20 cellular contexts compared by ENCODE assay signal in the genomic region with DNA sequence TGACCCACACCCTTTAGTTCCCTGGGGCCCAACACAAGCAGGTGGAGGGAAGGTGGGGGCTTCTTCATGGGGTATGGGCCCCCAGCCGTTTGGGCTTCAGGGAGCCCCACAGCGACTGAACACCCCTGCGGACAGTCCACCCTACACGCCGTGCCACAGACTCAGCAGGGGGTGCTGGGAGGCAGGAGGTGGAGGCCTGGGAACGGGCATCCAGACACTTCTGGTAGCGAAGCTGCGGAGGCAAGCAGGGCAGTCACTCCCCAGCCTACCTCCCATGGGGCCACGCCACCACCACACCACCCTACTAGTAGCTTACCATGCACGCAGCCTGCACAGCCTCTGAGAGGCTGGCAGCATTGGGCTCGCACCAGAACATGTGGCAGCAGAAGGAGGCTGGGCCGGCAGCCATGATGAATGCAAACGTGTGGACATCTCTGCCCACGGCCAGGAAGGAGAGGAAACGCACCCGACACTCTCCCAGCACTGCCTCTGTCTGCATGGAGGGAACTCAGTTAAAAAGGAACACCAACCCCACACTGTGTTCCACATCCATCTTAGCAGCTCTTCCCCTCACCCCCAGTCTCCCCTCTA. TPM values are rescaled to one million over a fixed set of nuclear protein-coding genes. Genes with fewer than 3 reads are reported as not detected.
DNase-seq lines count a peak whose midpoint lies in the region; ATAC-seq lines count a peak whose summit lies in the region.
"Had no signal": no experiment of that assay in that cellular context is flagged by ENCODE, and none has a peak within 500 bp of the region (broad histone marks: within the 10 kb centered on the region; RNA-seq: fewer than 3 reads in every experiment).

No MANE protein-coding gene starts in this region.

- peak overlapping the region; percentile 67 for H3K27ac ChIP-seq in angular gyrus (ENCODE audit: low read depth, low read length)
- peak overlapping the region; percentile 42 for H3K27ac ChIP-seq in layer of hippocampus (ENCODE audit: low read depth, low read length)
- H3K27ac ChIP-seq in temporal lobe (ENCODE audit: low read depth, low read length), result peak overlapping the region; percentile 37
- H3K27ac ChIP-seq: BLaER1 treated with 17β-estradiol and CSF1 and Interleukin-3, amounts not matched to agents 10 nM and 100 nM had no signal

- H3K4me1 Mint-ChIP-seq in activated naive CD8-positive, alpha-beta T cell treated with anti-CD3 and anti-CD28 coated beads, Interleukin-2, amount 10 ng/mL, durations not matched to agents 7 days and 5 days, result peaks cover 30% of the 10 kb centered on the region
- H3K4me1 Mint-ChIP-seq in activated naive CD8-positive, alpha-beta T cell treated with anti-CD3 and anti-CD28 coated beads, Interleukin-2, amount 50 U/mL, for 24 hours, result peaks cover 26% of the 10 kb centered on the region

- no peaks in the 10 kb centered on the region for H3K27me3 Mint-ChIP-seq in activated naive CD8-positive, alpha-beta T cell treated with anti-CD3 and anti-CD28 coated beads, Interleukin-2, amount 10 ng/mL, durations not matched to agents 7 days and 5 days
- no peaks in the 10 kb centered on the region for H3K27me3 Mint-ChIP-seq in activated naive CD8-positive, alpha-beta T cell treated with anti-CD3 and anti-CD28 coated beads, Interleukin-2, amount 50 U/mL, for 24 hours
- H3K27me3 Mint-ChIP-seq: IgD-negative memory B cell had no signal

- no peaks in the 10 kb centered on the region for H3K27me3 ChIP-seq in layer of hippocampus (ENCODE audit: control insufficient read depth, insufficient read depth, low read length)
- H3K27me3 ChIP-seq: BLaER1 treated with 17β-estradiol and CSF1 and Interleukin-3, amounts not matched to agents 10 nM and 100 nM had no signal

- no peaks in the 10 kb centered on the region for H3K9me3 Mint-ChIP-seq in activated naive CD8-positive, alpha-beta T cell treated with anti-CD3 and anti-CD28 coated beads, Interleukin-2, amount 10 ng/mL, durations not matched to agents 7 days and 5 days
- H3K9me3 Mint-ChIP-seq in activated naive CD8-positive, alpha-beta T cell treated with anti-CD3 and anti-CD28 coated beads, Interleukin-2, amount 50 U/mL, for 24 hours, result no peaks in the 10 kb centered on the region

- H3K36me3 Mint-ChIP-seq in activated naive CD8-positive, alpha-beta T cell treated with anti-CD3 and anti-CD28 coated beads, Interleukin-2, amount 10 ng/mL, durations not matched to agents 7 days and 5 days, result peaks cover 49% of the 10 kb centered on the region
- peaks cover 9% of the 10 kb centered on the region for H3K36me3 Mint-ChIP-seq in activated naive CD8-positive, alpha-beta T cell treated with anti-CD3 and anti-CD28 coated beads, Interleukin-2, amount 50 U/mL, for 24 hours (ENCODE audit: low read depth)

- POLR2A ChIA-PET in activated naive CD8-positive, alpha-beta T cell treated with anti-CD3 and anti-CD28 coated beads, Interleukin-2, amount 10 ng/mL, durations not matched to agents 7 days and 5 days (lab: Charles Lee), result no interaction called here

- no peak for DNase-seq in activated naive CD8-positive, alpha-beta T cell treated with anti-CD3 and anti-CD28 coated beads, Interleukin-2, amount 10 ng/mL, durations not matched to agents 7 days and 5 days
- DNase-seq in activated naive CD8-positive, alpha-beta T cell treated with anti-CD3 and anti-CD28 coated beads, Interleukin-2, amount 50 U/mL, for 24 hours, result no peak
- DNase-seq in kidney glomerular epithelial cell (lab: John Stamatoyannopoulos, UW), result no peak
- DNase-seq in NCI-H2081 treated with DMSO at 0.1 percent for 48 hours (lab: John Stamatoyannopoulos, UW), result no peak
- DNase-seq: DMS 273 treated with DMSO at 0.1 percent for 48 hours, GF-D8, GOT3, MM.1S, NCI-H1105, NCI-H1694 had no signal

- peak overlapping the region; percentile 33 for H3K27ac Mint-ChIP-seq in activated naive CD8-positive, alpha-beta T cell treated with anti-CD3 and anti-CD28 coated beads, Interleukin-2, amount 10 ng/mL, durations not matched to agents 7 days and 5 days
- H3K27ac Mint-ChIP-seq in activated naive CD8-positive, alpha-beta T cell treated with anti-CD3 and anti-CD28 coated beads, Interleukin-2, amount 50 U/mL, for 24 hours, result no peak overlapping the region

- no peak overlapping the region for H3K4me3 Mint-ChIP-seq in activated naive CD8-positive, alpha-beta T cell treated with anti-CD3 and anti-CD28 coated beads, Interleukin-2, amount 10 ng/mL, durations not matched to agents 7 days and 5 days
- H3K4me3 Mint-ChIP-seq in activated naive CD8-positive, alpha-beta T cell treated with anti-CD3 and anti-CD28 coated beads, Interleukin-2, amount 50 U/mL, for 24 hours, result no peak overlapping the region

- no peak for ATAC-seq in activated naive CD8-positive, alpha-beta T cell treated with anti-CD3 and anti-CD28 coated beads, Interleukin-2, amount 10 ng/mL, durations not matched to agents 7 days and 5 days (ENCODE audit: low read depth)
- ATAC-seq in activated naive CD8-positive, alpha-beta T cell treated with anti-CD3 and anti-CD28 coated beads, Interleukin-2, amount 50 U/mL, for 24 hours, result no peak
- ATAC-seq in GM19467 (IDR thresholded peaks at IDR 0.05; ENCODE audit: unreplicated experiment), result no peak
- ATAC-seq: Right ventricle myocardium inferior had no signal

RNA-seq across cellular contexts. Expression of gene SMPD1, which starts 5.3 kb away (rescaled TPM):
- 10 to 100 TPM; 40.7 to 42.6 TPM for total RNA-seq in activated naive CD8-positive, alpha-beta T cell treated with anti-CD3 and anti-CD28 coated beads, Interleukin-2, amount 10 ng/mL, durations not matched to agents 7 days and 5 days
- total RNA-seq in temporal lobe, result 12.8 TPM

RNA-seq across cellular contexts. Expression of gene APBB1, which starts 23.3 kb away (rescaled TPM):
- 10 to 100 TPM; 64.0 to 69.2 TPM for total RNA-seq in activated naive CD8-positive, alpha-beta T cell treated with anti-CD3 and anti-CD28 coated beads, Interleukin-2, amount 10 ng/mL, durations not matched to agents 7 days and 5 days
- 202 TPM for total RNA-seq in temporal lobe

RNA-seq across cellular contexts. Expression of gene HPX, which starts 45.2 kb away (rescaled TPM):
- total RNA-seq in activated naive CD8-positive, alpha-beta T cell treated with anti-CD3 and anti-CD28 coated beads, Interleukin-2, amount 10 ng/mL, durations not matched to agents 7 days and 5 days, result 1 to 10 TPM in 1 of 2 experiments, under 1 TPM in 1; 0.58 to 1.3 TPM
- total RNA-seq in temporal lobe, result 1.5 TPM
- total RNA-seq: LHCN-M2, NCI-H460, Right ventricle myocardium inferior, SK-MEL-5 had no signal
